1 cellular context compared by ENCODE assay signal in the genomic region with DNA sequence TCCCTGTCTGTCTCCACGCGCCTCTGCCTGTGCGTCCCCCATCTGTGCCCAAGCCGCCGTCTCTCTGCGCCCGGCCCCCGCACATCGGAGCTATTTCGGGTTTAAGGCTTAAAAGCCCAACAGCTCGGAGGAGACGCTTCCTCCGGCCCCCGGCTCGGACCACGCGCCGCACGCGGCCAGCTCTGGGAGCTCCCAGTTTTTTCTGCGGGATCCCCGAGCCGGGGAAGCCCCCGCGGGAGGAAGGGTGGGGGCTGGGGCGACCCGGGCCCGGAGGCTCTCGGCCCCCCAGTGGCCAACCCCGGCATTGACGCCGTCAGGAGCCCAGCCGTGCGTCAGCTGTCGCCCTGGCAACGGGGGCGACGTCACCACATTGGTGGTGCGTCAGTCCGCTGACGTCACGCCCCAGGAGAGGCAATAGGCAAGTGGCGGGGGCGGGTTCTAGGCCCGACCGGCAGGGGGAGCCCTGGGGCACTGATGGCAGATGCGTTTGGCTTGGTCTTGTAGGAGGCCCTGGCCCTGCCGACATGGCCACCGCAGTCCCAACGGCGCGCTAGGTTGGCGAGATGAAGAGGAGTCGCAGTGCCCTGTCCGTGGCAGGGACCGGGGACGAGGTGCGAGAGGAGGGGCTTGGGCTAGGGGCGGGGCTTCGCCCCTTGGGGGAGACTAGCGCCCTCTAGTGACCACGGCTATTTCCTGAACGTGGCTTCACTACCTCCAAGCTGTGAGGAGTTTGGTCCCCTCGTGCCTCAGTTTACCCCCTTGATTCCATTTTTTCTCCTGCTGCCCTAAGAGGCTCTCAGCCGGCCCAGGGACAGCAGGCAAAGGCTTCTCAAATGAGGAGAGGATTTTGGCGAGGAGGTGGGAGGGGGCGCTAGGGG.
TF ChIP-seq lines count a peak whose summit lies in the region.

No MANE protein-coding gene starts in this region.

TF ChIP-seq in WTC11, 78 proteins besides CTCF, POLR2A, EP300 and RAD21 (continued from another document and continues in another):
- TF ChIP-seq, protein P1, sequence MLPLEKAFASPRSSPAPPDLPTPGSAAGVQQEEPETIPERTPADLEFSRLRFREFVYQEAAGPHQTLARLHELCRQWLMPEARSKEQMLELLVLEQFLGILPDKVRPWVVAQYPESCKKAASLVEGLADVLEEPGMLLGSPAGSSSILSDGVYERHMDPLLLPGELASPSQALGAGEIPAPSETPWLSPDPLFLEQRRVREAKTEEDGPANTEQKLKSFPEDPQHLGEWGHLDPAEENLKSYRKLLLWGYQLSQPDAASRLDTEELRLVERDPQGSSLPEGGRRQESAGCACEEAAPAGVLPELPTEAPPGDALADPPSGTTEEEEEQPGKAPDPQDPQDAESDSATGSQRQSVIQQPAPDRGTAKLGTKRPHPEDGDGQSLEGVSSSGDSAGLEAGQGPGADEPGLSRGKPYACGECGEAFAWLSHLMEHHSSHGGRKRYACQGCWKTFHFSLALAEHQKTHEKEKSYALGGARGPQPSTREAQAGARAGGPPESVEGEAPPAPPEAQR (CRISPR knock-in tag; IDR thresholded peaks at IDR 0.05), result peak; percentile 99
- TF ChIP-seq SP1 (CRISPR knock-in tag; conservative IDR thresholded peaks at IDR 0.05) (peak; percentile 91), ESRRA (CRISPR knock-in tag; IDR thresholded peaks at IDR 0.05; ENCODE audit: borderline replicate concordance) (no peak), GTF2I (CRISPR knock-in tag; conservative IDR thresholded peaks at IDR 0.05) (0 out of 2 replicates have a peak, but pooled peaks have one; percentile 64), CREB1 (CRISPR knock-in tag; IDR thresholded peaks at IDR 0.05) (peak; percentile 87), MYBL2 (CRISPR knock-in tag; IDR thresholded peaks at IDR 0.05) (0 out of 2 replicates have a peak, but pooled peaks have one; percentile 4), MXD4 (CRISPR knock-in tag; IDR thresholded peaks at IDR 0.05; ENCODE audit: borderline replicate concordance) (peak; percentile 98), GABPB1 (CRISPR knock-in tag; IDR thresholded peaks at IDR 0.05) (peak; percentile 68), TEAD4 (CRISPR knock-in tag; IDR thresholded peaks at IDR 0.05) (no peak), NFATC4 (CRISPR knock-in tag; IDR thresholded peaks at IDR 0.05) (peak; percentile 94), OVOL2 (CRISPR knock-in tag; IDR thresholded peaks at IDR 0.05; ENCODE audit: borderline replicate concordance) (no peak), IRF2 (CRISPR knock-in tag; IDR thresholded peaks at IDR 0.05; ENCODE audit: borderline replicate concordance, low read depth) (no peak), TP53 (CRISPR knock-in tag; IDR thresholded peaks at IDR 0.05) (no peak), ZNF232 (CRISPR knock-in tag; IDR thresholded peaks at IDR 0.05) (peak; percentile 80; the same call in 1 of the 2 replicates), JAZF1 (CRISPR knock-in tag; IDR thresholded peaks at IDR 0.05) (no peak), ZNF671 (CRISPR knock-in tag; IDR thresholded peaks at IDR 0.05) (peak; percentile 97), SMAD4 (CRISPR knock-in tag; IDR thresholded peaks at IDR 0.05) (no peak), ZNF416 (CRISPR knock-in tag; IDR thresholded peaks at IDR 0.05) (peak; percentile 98), NFE2L1 (CRISPR knock-in tag; IDR thresholded peaks at IDR 0.05) (0 out of 2 replicates have a peak, but pooled peaks have one; percentile 34), FOXP1 (CRISPR knock-in tag; IDR thresholded peaks at IDR 0.05; ENCODE audit: borderline replicate concordance) (peak; percentile 73; the same call in 1 of the 2 replicates), TEAD1 (CRISPR knock-in tag; IDR thresholded peaks at IDR 0.05) (0 out of 2 replicates have a peak, but pooled peaks have one; percentile 25), ZNF121 (CRISPR knock-in tag; IDR thresholded peaks at IDR 0.05) (0 out of 2 replicates have a peak, but pooled peaks have one; percentile 5), SOX15 (CRISPR knock-in tag; IDR thresholded peaks at IDR 0.05) (no peak), JUN (CRISPR knock-in tag; IDR thresholded peaks at IDR 0.05) (no peak), CBFB (CRISPR knock-in tag; IDR thresholded peaks at IDR 0.05; ENCODE audit: low read depth) (no peak), FOXK1 (CRISPR knock-in tag; IDR thresholded peaks at IDR 0.05) (peak; percentile 71), SMAD3 (CRISPR knock-in tag; IDR thresholded peaks at IDR 0.05; ENCODE audit: borderline replicate concordance) (peak; percentile 46; the same call in 1 of the 2 replicates)
- TF ChIP-seq, protein P2, sequence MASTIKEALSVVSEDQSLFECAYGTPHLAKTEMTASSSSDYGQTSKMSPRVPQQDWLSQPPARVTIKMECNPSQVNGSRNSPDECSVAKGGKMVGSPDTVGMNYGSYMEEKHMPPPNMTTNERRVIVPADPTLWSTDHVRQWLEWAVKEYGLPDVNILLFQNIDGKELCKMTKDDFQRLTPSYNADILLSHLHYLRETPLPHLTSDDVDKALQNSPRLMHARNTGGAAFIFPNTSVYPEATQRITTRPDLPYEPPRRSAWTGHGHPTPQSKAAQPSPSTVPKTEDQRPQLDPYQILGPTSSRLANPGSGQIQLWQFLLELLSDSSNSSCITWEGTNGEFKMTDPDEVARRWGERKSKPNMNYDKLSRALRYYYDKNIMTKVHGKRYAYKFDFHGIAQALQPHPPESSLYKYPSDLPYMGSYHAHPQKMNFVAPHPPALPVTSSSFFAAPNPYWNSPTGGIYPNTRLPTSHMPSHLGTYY (CRISPR knock-in tag; IDR thresholded peaks at IDR 0.05), result peak; percentile 98
- TF ChIP-seq, protein P3, sequence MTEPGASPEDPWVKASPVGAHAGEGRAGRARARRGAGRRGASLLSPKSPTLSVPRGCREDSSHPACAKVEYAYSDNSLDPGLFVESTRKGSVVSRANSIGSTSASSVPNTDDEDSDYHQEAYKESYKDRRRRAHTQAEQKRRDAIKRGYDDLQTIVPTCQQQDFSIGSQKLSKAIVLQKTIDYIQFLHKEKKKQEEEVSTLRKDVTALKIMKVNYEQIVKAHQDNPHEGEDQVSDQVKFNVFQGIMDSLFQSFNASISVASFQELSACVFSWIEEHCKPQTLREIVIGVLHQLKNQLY (CRISPR knock-in tag; IDR thresholded peaks at IDR 0.05), result no peak
- TF ChIP-seq, protein P4, sequence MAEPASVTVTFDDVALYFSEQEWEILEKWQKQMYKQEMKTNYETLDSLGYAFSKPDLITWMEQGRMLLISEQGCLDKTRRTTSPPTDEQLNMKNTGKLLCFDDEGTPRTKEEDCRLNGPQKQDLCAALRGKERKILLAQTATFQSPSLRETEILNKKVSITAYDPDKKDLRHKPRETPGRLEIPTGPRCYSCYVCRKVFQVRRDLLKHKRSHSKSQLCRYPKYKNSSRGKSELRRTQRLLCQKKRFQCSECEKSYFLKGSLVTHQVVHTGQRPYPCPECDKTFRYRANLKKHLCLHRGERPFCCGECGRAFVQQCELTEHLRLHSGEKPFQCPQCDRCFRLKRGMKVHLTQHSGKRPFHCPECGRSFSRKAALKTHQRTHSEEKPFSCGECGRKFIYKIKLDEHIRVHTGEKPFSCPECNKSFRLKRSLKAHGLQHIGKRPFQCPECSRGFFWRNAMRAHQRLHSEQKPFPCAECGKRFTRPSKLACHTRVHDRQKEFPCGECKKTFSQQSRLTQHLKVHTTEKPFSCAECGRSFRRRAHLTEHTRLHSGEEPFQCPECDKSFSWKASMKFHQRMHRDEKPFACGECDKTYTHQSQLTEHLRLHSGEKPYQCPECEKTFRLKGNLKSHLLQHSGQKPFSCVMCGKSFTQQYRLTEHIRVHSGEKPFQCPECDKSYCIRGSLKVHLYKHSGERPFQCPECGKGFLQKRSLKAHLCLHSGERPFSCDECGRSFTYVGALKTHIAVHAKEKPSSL (CRISPR knock-in tag; conservative IDR thresholded peaks at IDR 0.05), result no peak; the same call in 1 of the 2 replicates
- TF ChIP-seq, protein P5, sequence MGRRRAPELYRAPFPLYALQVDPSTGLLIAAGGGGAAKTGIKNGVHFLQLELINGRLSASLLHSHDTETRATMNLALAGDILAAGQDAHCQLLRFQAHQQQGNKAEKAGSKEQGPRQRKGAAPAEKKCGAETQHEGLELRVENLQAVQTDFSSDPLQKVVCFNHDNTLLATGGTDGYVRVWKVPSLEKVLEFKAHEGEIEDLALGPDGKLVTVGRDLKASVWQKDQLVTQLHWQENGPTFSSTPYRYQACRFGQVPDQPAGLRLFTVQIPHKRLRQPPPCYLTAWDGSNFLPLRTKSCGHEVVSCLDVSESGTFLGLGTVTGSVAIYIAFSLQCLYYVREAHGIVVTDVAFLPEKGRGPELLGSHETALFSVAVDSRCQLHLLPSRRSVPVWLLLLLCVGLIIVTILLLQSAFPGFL (CRISPR knock-in tag; IDR thresholded peaks at IDR 0.05; ENCODE audit: borderline replicate concordance), result no peak
- TF ChIP-seq, protein P6, sequence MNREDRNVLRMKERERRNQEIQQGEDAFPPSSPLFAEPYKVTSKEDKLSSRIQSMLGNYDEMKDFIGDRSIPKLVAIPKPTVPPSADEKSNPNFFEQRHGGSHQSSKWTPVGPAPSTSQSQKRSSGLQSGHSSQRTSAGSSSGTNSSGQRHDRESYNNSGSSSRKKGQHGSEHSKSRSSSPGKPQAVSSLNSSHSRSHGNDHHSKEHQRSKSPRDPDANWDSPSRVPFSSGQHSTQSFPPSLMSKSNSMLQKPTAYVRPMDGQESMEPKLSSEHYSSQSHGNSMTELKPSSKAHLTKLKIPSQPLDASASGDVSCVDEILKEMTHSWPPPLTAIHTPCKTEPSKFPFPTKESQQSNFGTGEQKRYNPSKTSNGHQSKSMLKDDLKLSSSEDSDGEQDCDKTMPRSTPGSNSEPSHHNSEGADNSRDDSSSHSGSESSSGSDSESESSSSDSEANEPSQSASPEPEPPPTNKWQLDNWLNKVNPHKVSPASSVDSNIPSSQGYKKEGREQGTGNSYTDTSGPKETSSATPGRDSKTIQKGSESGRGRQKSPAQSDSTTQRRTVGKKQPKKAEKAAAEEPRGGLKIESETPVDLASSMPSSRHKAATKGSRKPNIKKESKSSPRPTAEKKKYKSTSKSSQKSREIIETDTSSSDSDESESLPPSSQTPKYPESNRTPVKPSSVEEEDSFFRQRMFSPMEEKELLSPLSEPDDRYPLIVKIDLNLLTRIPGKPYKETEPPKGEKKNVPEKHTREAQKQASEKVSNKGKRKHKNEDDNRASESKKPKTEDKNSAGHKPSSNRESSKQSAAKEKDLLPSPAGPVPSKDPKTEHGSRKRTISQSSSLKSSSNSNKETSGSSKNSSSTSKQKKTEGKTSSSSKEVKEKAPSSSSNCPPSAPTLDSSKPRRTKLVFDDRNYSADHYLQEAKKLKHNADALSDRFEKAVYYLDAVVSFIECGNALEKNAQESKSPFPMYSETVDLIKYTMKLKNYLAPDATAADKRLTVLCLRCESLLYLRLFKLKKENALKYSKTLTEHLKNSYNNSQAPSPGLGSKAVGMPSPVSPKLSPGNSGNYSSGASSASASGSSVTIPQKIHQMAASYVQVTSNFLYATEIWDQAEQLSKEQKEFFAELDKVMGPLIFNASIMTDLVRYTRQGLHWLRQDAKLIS (CRISPR knock-in tag; IDR thresholded peaks at IDR 0.05; ENCODE audit: borderline replicate concordance), result no peak
- TF ChIP-seq, protein P7, sequence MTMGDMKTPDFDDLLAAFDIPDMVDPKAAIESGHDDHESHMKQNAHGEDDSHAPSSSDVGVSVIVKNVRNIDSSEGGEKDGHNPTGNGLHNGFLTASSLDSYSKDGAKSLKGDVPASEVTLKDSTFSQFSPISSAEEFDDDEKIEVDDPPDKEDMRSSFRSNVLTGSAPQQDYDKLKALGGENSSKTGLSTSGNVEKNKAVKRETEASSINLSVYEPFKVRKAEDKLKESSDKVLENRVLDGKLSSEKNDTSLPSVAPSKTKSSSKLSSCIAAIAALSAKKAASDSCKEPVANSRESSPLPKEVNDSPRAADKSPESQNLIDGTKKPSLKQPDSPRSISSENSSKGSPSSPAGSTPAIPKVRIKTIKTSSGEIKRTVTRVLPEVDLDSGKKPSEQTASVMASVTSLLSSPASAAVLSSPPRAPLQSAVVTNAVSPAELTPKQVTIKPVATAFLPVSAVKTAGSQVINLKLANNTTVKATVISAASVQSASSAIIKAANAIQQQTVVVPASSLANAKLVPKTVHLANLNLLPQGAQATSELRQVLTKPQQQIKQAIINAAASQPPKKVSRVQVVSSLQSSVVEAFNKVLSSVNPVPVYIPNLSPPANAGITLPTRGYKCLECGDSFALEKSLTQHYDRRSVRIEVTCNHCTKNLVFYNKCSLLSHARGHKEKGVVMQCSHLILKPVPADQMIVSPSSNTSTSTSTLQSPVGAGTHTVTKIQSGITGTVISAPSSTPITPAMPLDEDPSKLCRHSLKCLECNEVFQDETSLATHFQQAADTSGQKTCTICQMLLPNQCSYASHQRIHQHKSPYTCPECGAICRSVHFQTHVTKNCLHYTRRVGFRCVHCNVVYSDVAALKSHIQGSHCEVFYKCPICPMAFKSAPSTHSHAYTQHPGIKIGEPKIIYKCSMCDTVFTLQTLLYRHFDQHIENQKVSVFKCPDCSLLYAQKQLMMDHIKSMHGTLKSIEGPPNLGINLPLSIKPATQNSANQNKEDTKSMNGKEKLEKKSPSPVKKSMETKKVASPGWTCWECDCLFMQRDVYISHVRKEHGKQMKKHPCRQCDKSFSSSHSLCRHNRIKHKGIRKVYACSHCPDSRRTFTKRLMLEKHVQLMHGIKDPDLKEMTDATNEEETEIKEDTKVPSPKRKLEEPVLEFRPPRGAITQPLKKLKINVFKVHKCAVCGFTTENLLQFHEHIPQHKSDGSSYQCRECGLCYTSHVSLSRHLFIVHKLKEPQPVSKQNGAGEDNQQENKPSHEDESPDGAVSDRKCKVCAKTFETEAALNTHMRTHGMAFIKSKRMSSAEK (CRISPR knock-in tag; IDR thresholded peaks at IDR 0.05; ENCODE audit: borderline replicate concordance), result peak; percentile 96
- TF ChIP-seq, protein P8, sequence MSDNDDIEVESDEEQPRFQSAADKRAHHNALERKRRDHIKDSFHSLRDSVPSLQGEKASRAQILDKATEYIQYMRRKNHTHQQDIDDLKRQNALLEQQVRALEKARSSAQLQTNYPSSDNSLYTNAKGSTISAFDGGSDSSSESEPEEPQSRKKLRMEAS (CRISPR knock-in tag; IDR thresholded peaks at IDR 0.05), result peak; percentile 74; the same call in 1 of the 2 replicates
- TF ChIP-seq, protein P9, sequence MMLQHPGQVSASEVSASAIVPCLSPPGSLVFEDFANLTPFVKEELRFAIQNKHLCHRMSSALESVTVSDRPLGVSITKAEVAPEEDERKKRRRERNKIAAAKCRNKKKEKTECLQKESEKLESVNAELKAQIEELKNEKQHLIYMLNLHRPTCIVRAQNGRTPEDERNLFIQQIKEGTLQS (CRISPR knock-in tag; conservative IDR thresholded peaks at IDR 0.05), result no peak
- TF ChIP-seq, protein P10, sequence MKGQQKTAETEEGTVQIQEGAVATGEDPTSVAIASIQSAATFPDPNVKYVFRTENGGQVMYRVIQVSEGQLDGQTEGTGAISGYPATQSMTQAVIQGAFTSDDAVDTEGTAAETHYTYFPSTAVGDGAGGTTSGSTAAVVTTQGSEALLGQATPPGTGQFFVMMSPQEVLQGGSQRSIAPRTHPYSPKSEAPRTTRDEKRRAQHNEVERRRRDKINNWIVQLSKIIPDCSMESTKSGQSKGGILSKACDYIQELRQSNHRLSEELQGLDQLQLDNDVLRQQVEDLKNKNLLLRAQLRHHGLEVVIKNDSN (CRISPR knock-in tag; IDR thresholded peaks at IDR 0.05), result peak; percentile 15; the same call in 1 of the 2 replicates
- TF ChIP-seq, protein P11, sequence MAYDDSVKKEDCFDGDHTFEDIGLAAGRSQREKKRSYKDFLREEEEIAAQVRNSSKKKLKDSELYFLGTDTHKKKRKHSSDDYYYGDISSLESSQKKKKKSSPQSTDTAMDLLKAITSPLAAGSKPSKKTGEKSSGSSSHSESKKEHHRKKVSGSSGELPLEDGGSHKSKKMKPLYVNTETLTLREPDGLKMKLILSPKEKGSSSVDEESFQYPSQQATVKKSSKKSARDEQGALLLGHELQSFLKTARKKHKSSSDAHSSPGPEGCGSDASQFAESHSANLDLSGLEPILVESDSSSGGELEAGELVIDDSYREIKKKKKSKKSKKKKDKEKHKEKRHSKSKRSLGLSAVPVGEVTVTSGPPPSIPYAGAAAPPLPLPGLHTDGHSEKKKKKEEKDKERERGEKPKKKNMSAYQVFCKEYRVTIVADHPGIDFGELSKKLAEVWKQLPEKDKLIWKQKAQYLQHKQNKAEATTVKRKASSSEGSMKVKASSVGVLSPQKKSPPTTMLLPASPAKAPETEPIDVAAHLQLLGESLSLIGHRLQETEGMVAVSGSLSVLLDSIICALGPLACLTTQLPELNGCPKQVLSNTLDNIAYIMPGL (CRISPR knock-in tag; IDR thresholded peaks at IDR 0.05), result peak; percentile 97
